12 cellular contexts compared by ENCODE assay signal in the genomic region with DNA sequence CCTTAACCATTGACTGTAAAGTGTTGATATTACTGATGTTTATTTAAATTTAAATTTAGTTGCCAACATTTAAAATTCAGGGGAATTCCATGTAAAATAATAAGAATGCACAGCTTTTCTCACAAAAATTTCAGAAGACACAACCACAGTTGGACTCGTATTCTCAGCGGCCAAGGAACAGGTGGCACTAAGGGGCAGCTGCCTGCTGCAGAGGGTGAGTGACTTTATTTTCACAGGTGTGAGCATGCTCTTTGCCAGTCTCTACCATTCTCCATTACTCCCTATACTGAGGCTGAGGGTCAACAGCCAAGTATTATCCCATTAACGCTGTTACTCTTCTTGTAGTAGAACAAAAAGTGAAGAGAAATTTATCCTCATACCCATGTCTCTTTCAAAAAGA.
"Had no signal": no experiment of that assay in that cellular context is flagged by ENCODE, and none has a peak within 500 bp of the region (broad histone marks: within the 10 kb centered on the region; RNA-seq: fewer than 3 reads in every experiment).

No MANE protein-coding gene starts in this region.

- H3K36me3 ChIP-seq: heart left ventricle, right atrium auricular region, sigmoid colon, stomach had no signal

- DNase-seq: effector memory CD4-positive, alpha-beta T cell; heart left ventricle; hippocampal formation; mucosa of descending colon; occipital lobe; sigmoid colon; small intestine; stimulated activated CD4-positive, alpha-beta T cell treated with anti-CD3 and anti-CD28 coated beads, Interleukin-12 subunit alpha, Interleukin-12 subunit beta, amount 100 ng/mL, for 4 hours; stimulated activated naive CD4-positive, alpha-beta T cell; stomach; substantia nigra had no signal

- H3K9me3 ChIP-seq: heart left ventricle, mucosa of descending colon, right atrium auricular region, sigmoid colon, stomach had no signal

- H3K27ac ChIP-seq: heart left ventricle, right atrium auricular region, sigmoid colon, stomach had no signal

- H3K4me1 ChIP-seq: right atrium auricular region, sigmoid colon had no signal

- H3K4me3 ChIP-seq: heart left ventricle, mucosa of descending colon, right atrium auricular region, sigmoid colon, stomach had no signal

- H3K27me3 ChIP-seq: heart left ventricle, right atrium auricular region, sigmoid colon, stomach had no signal
